16 cellular contexts compared by ENCODE assay signal in genomic region chr12:30823764-30824163, GRCh38.
DNase-seq lines count a peak whose midpoint lies in the region; ATAC-seq and TF ChIP-seq lines count a peak whose summit lies in the region.
"Had no signal": no experiment of that assay in that cellular context is flagged by ENCODE, and none has a peak within 500 bp of the region (broad histone marks: within the 10 kb centered on the region; RNA-seq: fewer than 3 reads in every experiment).

No MANE protein-coding gene starts in this region.

- in situ Hi-C loops in GM13976 (cut with MboI; ENCODE audit: low sequenced_read_pairs, unreplicated experiment) (no loop called here), GM23248 (cut with MboI) (loop anchor here (25.0 kb wide), 2 partner anchors 1036 to 1286 kb away; partner anchors contain the start of gene TMTC1)

- H2AK5ac ChIP-seq in mesendoderm (ENCODE audit: low read length), result no peak overlapping the region

- no peaks in the 10 kb centered on the region for H4K20me1 ChIP-seq in GM23248 (ENCODE audit: insufficient read depth)

- peaks cover 21% of the 10 kb centered on the region for H3K4me1 Mint-ChIP-seq in activated naive CD8-positive, alpha-beta T cell (ENCODE audit: low read depth)
- peaks cover 11% of the 10 kb centered on the region for H3K4me1 Mint-ChIP-seq in activated naive CD8-positive, alpha-beta T cell treated with anti-CD3 and anti-CD28 coated beads for 36 hours
- peaks cover 16% of the 10 kb centered on the region for H3K4me1 Mint-ChIP-seq in activated naive CD8-positive, alpha-beta T cell treated with anti-CD3 and anti-CD28 coated beads, Interleukin-2, amount 50 U/mL, for 24 hours

- no peaks in the 10 kb centered on the region for H3K27me3 ChIP-seq in mesendoderm (ENCODE audit: insufficient read depth, low read length, poor library complexity)
- no peaks in the 10 kb centered on the region for H3K27me3 ChIP-seq in GM23248 (replicated peaks; ENCODE audit: insufficient read depth)
- H3K27me3 ChIP-seq: right lobe of liver had no signal

- no peak overlapping the region for H3K4ac ChIP-seq in mesendoderm (ENCODE audit: low read depth, low read length)

- H2AFZ ChIP-seq in GM23248, result no peak overlapping the region

- H3K18ac ChIP-seq in mesendoderm (ENCODE audit: low read length), result no peak overlapping the region

- no peaks in the 10 kb centered on the region for H3K9me3 ChIP-seq in GM23248 (ENCODE audit: low read depth)
- H3K9me3 ChIP-seq: Caco-2, right lobe of liver had no signal

- no peak overlapping the region for H4K5ac ChIP-seq in mesendoderm (ENCODE audit: low read length)

- H4K8ac ChIP-seq in mesendoderm (ENCODE audit: low read depth, low read length), result no peak overlapping the region

- no peak for TF ChIP-seq CTCF in GM13976 (IDR thresholded peaks at IDR 0.05; ENCODE audit: borderline replicate concordance, control extremely low read depth, extremely low read depth, insufficient read depth, missing control alignments)

- H3K79me1 ChIP-seq in mesendoderm (ENCODE audit: low read length), result no peaks in the 10 kb centered on the region

- H3K4me3 Mint-ChIP-seq in activated naive CD8-positive, alpha-beta T cell, result peak overlapping the region; percentile 91
- H3K4me3 Mint-ChIP-seq in activated naive CD8-positive, alpha-beta T cell treated with anti-CD3 and anti-CD28 coated beads for 36 hours, result no peak overlapping the region
- H3K4me3 Mint-ChIP-seq in activated naive CD8-positive, alpha-beta T cell treated with anti-CD3 and anti-CD28 coated beads, Interleukin-2, amount 50 U/mL, for 24 hours, result peak overlapping the region; percentile 39
- H3K4me3 Mint-ChIP-seq: HFFc6 had no signal

- H3K36me3 ChIP-seq in mesendoderm (ENCODE audit: control insufficient read depth, insufficient read depth, low read length) (no peaks in the 10 kb centered on the region), GM23248 (ENCODE audit: low read depth) (no peaks in the 10 kb centered on the region)
- H3K36me3 ChIP-seq: right lobe of liver had no signal

- no peaks in the 10 kb centered on the region for H3K9me2 ChIP-seq in GM23248 (ENCODE audit: insufficient read depth)

- H3K9me3 Mint-ChIP-seq in activated naive CD8-positive, alpha-beta T cell (ENCODE audit: low read depth), result no peaks in the 10 kb centered on the region
- no peaks in the 10 kb centered on the region for H3K9me3 Mint-ChIP-seq in activated naive CD8-positive, alpha-beta T cell treated with anti-CD3 and anti-CD28 coated beads for 36 hours
- H3K9me3 Mint-ChIP-seq in activated naive CD8-positive, alpha-beta T cell treated with anti-CD3 and anti-CD28 coated beads, Interleukin-2, amount 50 U/mL, for 24 hours, result no peaks in the 10 kb centered on the region
- H3K9me3 Mint-ChIP-seq: activated CD4-positive, alpha-beta memory T cell treated with anti-CD3 and anti-CD28 coated beads for 36 hours; HFFc6 had no signal

- H3K9ac ChIP-seq in mesendoderm (ENCODE audit: low read length) (no peak overlapping the region), GM23248 (no peak overlapping the region)

- no peaks in the 10 kb centered on the region for H3K36me3 Mint-ChIP-seq in activated naive CD8-positive, alpha-beta T cell
- H3K36me3 Mint-ChIP-seq in activated naive CD8-positive, alpha-beta T cell treated with anti-CD3 and anti-CD28 coated beads for 36 hours, result no peaks in the 10 kb centered on the region
- no peaks in the 10 kb centered on the region for H3K36me3 Mint-ChIP-seq in activated naive CD8-positive, alpha-beta T cell treated with anti-CD3 and anti-CD28 coated beads, Interleukin-2, amount 50 U/mL, for 24 hours (ENCODE audit: low read depth)
- H3K36me3 Mint-ChIP-seq: activated CD4-positive, alpha-beta memory T cell treated with anti-CD3 and anti-CD28 coated beads for 36 hours had no signal

- no CpG with 5 or more reads among the region's 13 CpGs for WGBS in mesendoderm (ENCODE audit: extremely low coverage, insufficient coverage, low lambda C conversion rate)
- WGBS in GM23248 (ENCODE audit: low coverage in 1 of 2, low lambda C conversion rate in 2 of 2, missing lambda C conversion rate in 2 of 2), 2 experiments, result 87% methylated on average over 13 of the region's 13 CpGs

- no peak for DNase-seq in activated naive CD8-positive, alpha-beta T cell treated with anti-CD3 and anti-CD28 coated beads for 36 hours
- DNase-seq in activated naive CD8-positive, alpha-beta T cell treated with anti-CD3 and anti-CD28 coated beads, Interleukin-2, amount 50 U/mL, for 24 hours, result no peak
- DNase-seq in mesendoderm (peak; percentile 28), DMS153 (lab: John Stamatoyannopoulos, UW) (no peak), GM13976 (ENCODE audit: low spot score) (no peak), GM23248 (no peak)
- DNase-seq: Caco-2, HFFc6, KG1, NCI-H2029 treated with DMSO at 0.1 percent for 48 hours, trophoblast cell had no signal

- no peak overlapping the region for H2BK15ac ChIP-seq in mesendoderm (replicated peaks; ENCODE audit: low read depth)

- no peak overlapping the region for H3K27ac ChIP-seq in mesendoderm (ENCODE audit: low read depth, low read length)
- H3K27ac ChIP-seq in GM23248, result no peak overlapping the region
- H3K27ac ChIP-seq: RWPE1 had no signal

- H3F3A ChIP-seq in GM23248 (ENCODE audit: insufficient read depth), result no peaks in the 10 kb centered on the region

- H3K4me2 ChIP-seq in mesendoderm (ENCODE audit: low read length), result no peak overlapping the region
- H3K4me2 ChIP-seq in GM23248 (ENCODE audit: unreplicated experiment), result no peak overlapping the region

- ATAC-seq in activated naive CD8-positive, alpha-beta T cell treated with anti-CD3 and anti-CD28 coated beads, Interleukin-2, amount 50 U/mL, for 24 hours, result no peak
- ATAC-seq in GM18868 (IDR thresholded peaks at IDR 0.05; ENCODE audit: unreplicated experiment), result no peak

- H3K4me3 ChIP-seq in mesendoderm (ENCODE audit: low read length), result no peak overlapping the region
- no peak overlapping the region for H3K4me3 ChIP-seq in GM23248

- H3K79me2 ChIP-seq in mesendoderm (ENCODE audit: control insufficient read depth, insufficient read depth, low read length) (no peaks in the 10 kb centered on the region), GM23248 (ENCODE audit: insufficient read depth) (no peaks in the 10 kb centered on the region)

- no peak overlapping the region for H3K27ac Mint-ChIP-seq in activated naive CD8-positive, alpha-beta T cell
- H3K27ac Mint-ChIP-seq in activated naive CD8-positive, alpha-beta T cell treated with anti-CD3 and anti-CD28 coated beads for 36 hours, result no peak overlapping the region
- no peak overlapping the region for H3K27ac Mint-ChIP-seq in activated naive CD8-positive, alpha-beta T cell treated with anti-CD3 and anti-CD28 coated beads, Interleukin-2, amount 50 U/mL, for 24 hours
- H3K27ac Mint-ChIP-seq: activated CD4-positive, alpha-beta memory T cell treated with anti-CD3 and anti-CD28 coated beads for 36 hours; HFFc6 had no signal

- H3K56ac ChIP-seq in mesendoderm (ENCODE audit: low read length), result no peak overlapping the region

- H3K4me1 ChIP-seq in mesendoderm (ENCODE audit: control insufficient read depth, low read depth, low read length), result no peaks in the 10 kb centered on the region
- H3K4me1 ChIP-seq in GM23248 (ENCODE audit: insufficient read depth), result no peaks in the 10 kb centered on the region
- H3K4me1 ChIP-seq: Caco-2, right lobe of liver had no signal

- H3K23ac ChIP-seq in mesendoderm (ENCODE audit: low read length), result no peak overlapping the region

- H2BK120ac ChIP-seq in mesendoderm (ENCODE audit: low read depth, low read length), result no peak overlapping the region

- H3K27me3 Mint-ChIP-seq in activated naive CD8-positive, alpha-beta T cell, result peaks cover 26% of the 10 kb centered on the region
- H3K27me3 Mint-ChIP-seq in activated naive CD8-positive, alpha-beta T cell treated with anti-CD3 and anti-CD28 coated beads for 36 hours, result peaks cover 50% of the 10 kb centered on the region
- peaks cover 59% of the 10 kb centered on the region for H3K27me3 Mint-ChIP-seq in activated naive CD8-positive, alpha-beta T cell treated with anti-CD3 and anti-CD28 coated beads, Interleukin-2, amount 50 U/mL, for 24 hours

- no peak overlapping the region for H2BK5ac ChIP-seq in mesendoderm (ENCODE audit: low read length)
